ENCODE assay signal across 1 cellular context in genomic region chr18:31791817-31792579, GRCh38.
TF ChIP-seq lines count a peak whose summit lies in the region.

No MANE protein-coding gene starts in this region.

TF ChIP-seq in GM12878, 131 proteins besides CTCF, POLR2A, EP300 and RAD21 (continued from another document):
- TF ChIP-seq NFXL1 (IDR thresholded peaks at IDR 0.05; ENCODE audit: borderline replicate concordance) (no peak), BACH1 (IDR thresholded peaks at IDR 0.05; ENCODE audit: borderline replicate concordance) (no peak; the same call in 1 of the 2 replicates), RUNX3 (IDR thresholded peaks at IDR 0.05; ENCODE audit: low read length) (peak; percentile 96), SREBF1 (IDR thresholded peaks at IDR 0.05; ENCODE audit: low read length) (0 out of 2 replicates have a peak, but pooled peaks have one; percentile 45)
